In the genomic region with DNA sequence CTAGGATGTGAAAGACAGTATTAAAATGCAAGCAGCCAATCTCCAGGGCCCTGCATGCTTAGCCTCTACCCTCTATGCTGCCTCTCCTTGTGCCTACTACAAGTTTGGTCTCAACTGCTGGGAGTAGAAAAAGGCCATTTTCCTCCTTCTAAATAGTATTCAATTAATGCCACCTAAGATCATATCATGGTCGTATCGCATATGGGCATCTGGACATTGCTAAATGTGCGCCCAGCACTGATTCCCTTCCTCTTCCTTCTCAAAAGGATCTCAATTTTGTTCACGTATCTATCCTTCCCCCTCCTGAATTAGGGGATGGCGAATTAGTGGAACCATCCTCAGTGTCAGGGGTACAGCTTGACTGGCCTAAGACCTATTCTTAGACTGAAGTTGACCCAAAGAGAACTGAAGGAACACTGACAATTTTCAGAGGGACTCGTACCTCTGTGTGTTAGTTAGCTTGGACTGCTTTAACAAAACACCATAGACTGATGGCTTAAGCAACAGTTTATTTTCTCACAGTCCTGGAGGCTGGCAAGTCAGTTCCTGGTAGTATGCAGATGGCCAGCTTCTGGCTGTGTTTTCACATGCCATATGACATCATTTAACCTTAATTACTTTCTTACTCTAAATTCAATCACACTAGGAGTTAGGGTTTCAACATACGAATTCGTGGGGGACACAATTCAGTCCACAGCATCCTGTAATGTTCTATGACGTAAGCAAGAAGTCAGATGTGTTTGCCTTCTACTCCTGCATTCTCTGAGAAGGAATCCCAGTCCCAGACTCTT, we compare ENCODE assay signal across 25 cellular contexts. TPM values are rescaled to one million over a fixed set of nuclear protein-coding genes. Genes with fewer than 3 reads are reported as not detected.
A peak's percentile ranks its signal among the peaks of the same experiment; 100 is the strongest.
DNase-seq lines count a peak whose midpoint lies in the region; ATAC-seq and TF ChIP-seq lines count a peak whose summit lies in the region.
"Had no signal": no experiment of that assay in that cellular context is flagged by ENCODE, and none has a peak within 500 bp of the region (broad histone marks: within the 10 kb centered on the region; RNA-seq: fewer than 3 reads in every experiment).

No MANE protein-coding gene starts in this region.

- no peak overlapping the region for H3K27ac Mint-ChIP-seq in activated CD4-positive, alpha-beta memory T cell treated with anti-CD3 and anti-CD28 coated beads, Interleukin-2, amount 10 ng/mL, durations not matched to agents 7 days and 5 days
- H3K27ac Mint-ChIP-seq: activated naive CD8-positive, alpha-beta T cell treated with anti-CD3 and anti-CD28 coated beads for 36 hours; activated T-helper 1 cell treated with anti-CD3 and anti-CD28 coated beads, Interleukin-12 subunit alpha, Interleukin-12 subunit beta, Interleukin-2, Interleukin-4 antibody, amounts not matched to agents 30 ng/mL and 10 ng/mL and 1 ng/mL, durations not matched to agents 14 hours and 24 hours and 36 hours; B cell; GM23338; IgD-negative memory B cell had no signal

- no peaks in the 10 kb centered on the region for H3K27me3 Mint-ChIP-seq in activated CD4-positive, alpha-beta memory T cell treated with anti-CD3 and anti-CD28 coated beads, Interleukin-2, amount 10 ng/mL, durations not matched to agents 7 days and 5 days
- H3K27me3 Mint-ChIP-seq: activated naive CD8-positive, alpha-beta T cell treated with anti-CD3 and anti-CD28 coated beads for 36 hours; B cell; IgD-negative memory B cell had no signal

- peaks cover 19% of the 10 kb centered on the region for H3K4me1 Mint-ChIP-seq in activated CD4-positive, alpha-beta memory T cell treated with anti-CD3 and anti-CD28 coated beads, Interleukin-2, amount 10 ng/mL, durations not matched to agents 7 days and 5 days

- H3K9me3 Mint-ChIP-seq in activated CD4-positive, alpha-beta memory T cell treated with anti-CD3 and anti-CD28 coated beads, Interleukin-2, amount 10 ng/mL, durations not matched to agents 7 days and 5 days: no peaks in the 10 kb centered on the region
- H3K9me3 Mint-ChIP-seq: activated naive CD8-positive, alpha-beta T cell treated with anti-CD3 and anti-CD28 coated beads for 36 hours; activated T-helper 1 cell treated with anti-CD3 and anti-CD28 coated beads, Interleukin-12 subunit alpha, Interleukin-12 subunit beta, Interleukin-2, Interleukin-4 antibody, amounts not matched to agents 30 ng/mL and 10 ng/mL and 1 ng/mL, durations not matched to agents 14 hours and 24 hours and 36 hours; GM23338; IgD-negative memory B cell had no signal

- POLR2A ChIA-PET in activated CD4-positive, alpha-beta memory T cell treated with anti-CD3 and anti-CD28 coated beads, Interleukin-2, amount 10 ng/mL, durations not matched to agents 7 days and 5 days (lab: Charles Lee): interaction anchor here (1.3 kb wide), 1 partner anchor 10 kb away, joined by 3 read pairs; no protein-coding TSS in a partner anchor

- CTCF ChIA-PET in activated CD4-positive, alpha-beta memory T cell treated with anti-CD3 and anti-CD28 coated beads, Interleukin-2, amount 10 ng/mL, durations not matched to agents 7 days and 5 days (lab: Charles Lee): no interaction called here

- peaks cover 40% of the 10 kb centered on the region for H3K36me3 Mint-ChIP-seq in activated CD4-positive, alpha-beta memory T cell treated with anti-CD3 and anti-CD28 coated beads, Interleukin-2, amount 10 ng/mL, durations not matched to agents 7 days and 5 days (ENCODE audit: low read depth)

- no peak overlapping the region for H3K4me3 Mint-ChIP-seq in activated CD4-positive, alpha-beta memory T cell treated with anti-CD3 and anti-CD28 coated beads, Interleukin-2, amount 10 ng/mL, durations not matched to agents 7 days and 5 days
- H3K4me3 Mint-ChIP-seq: activated naive CD8-positive, alpha-beta T cell treated with anti-CD3 and anti-CD28 coated beads for 36 hours; activated T-helper 1 cell treated with anti-CD3 and anti-CD28 coated beads, Interleukin-12 subunit alpha, Interleukin-12 subunit beta, Interleukin-2, Interleukin-4 antibody, amounts not matched to agents 30 ng/mL and 10 ng/mL and 1 ng/mL, durations not matched to agents 14 hours and 24 hours and 36 hours; B cell; GM23338; IgD-negative memory B cell had no signal

- TF ChIP-seq CTCF in fibroblast of villous mesenchyme (IDR thresholded peaks at IDR 0.05; ENCODE audit: insufficient read depth, low read depth, low read length): no peak

- no peak overlapping the region for H3K4me3 ChIP-seq in fibroblast of villous mesenchyme (ENCODE audit: low read depth, low read length)
- H3K4me3 ChIP-seq: breast epithelium, GM23338, lower lobe of right lung, uterus had no signal

- ATAC-seq in SK-N-SH treated with all-trans-retinoic acid at 6 μM for 48 hours: no peak
- ATAC-seq in GM18517 (IDR thresholded peaks at IDR 0.05; ENCODE audit: unreplicated experiment): no peak
- ATAC-seq in HG03196 (IDR thresholded peaks at IDR 0.05; ENCODE audit: unreplicated experiment): no peak
- ATAC-seq: GM23338, lower lobe of right lung had no signal

- DNase-seq in AG08395 (ENCODE audit: low spot score): peak; percentile 7
- DNase-seq in GM04503 (ENCODE audit: low read depth): peak; percentile 65
- DNase-seq in fibroblast of villous mesenchyme (ENCODE audit: low read depth): peak; percentile 93
- no peak for DNase-seq in anterior cingulate cortex (lab: John Stamatoyannopoulos, UW)
- no peak for DNase-seq in activated CD4-positive, alpha-beta memory T cell treated with anti-CD3 and anti-CD28 coated beads, Interleukin-2, amount 10 ng/mL, durations not matched to agents 7 days and 5 days
- DNase-seq: activated CD8-positive, alpha-beta memory T cell treated with anti-CD3 and anti-CD28 coated beads for 24 hours; activated naive CD8-positive, alpha-beta T cell treated with anti-CD3 and anti-CD28 coated beads for 36 hours; dermis blood vessel endothelial cell; head of caudate nucleus; lower lobe of right lung; MM.1S; NCI-H524 treated with DMSO at 0.1 percent for 48 hours; SHP77; stimulated activated CD4-positive, alpha-beta T cell treated with anti-CD3 and anti-CD28 coated beads, Interleukin-4, amount 100 ng/mL, for 24 hours; substantia nigra; T-helper 2 cell; uterus had no signal

TF ChIP-seq in SK-N-SH treated with all-trans-retinoic acid at 6 μM for 48 hours, 23 proteins besides CTCF, POLR2A, EP300 and RAD21:
- TF ChIP-seq PPARA (CRISPR knock-in tag; IDR thresholded peaks at IDR 0.05; ENCODE audit: borderline replicate concordance) (no peak), TCF4 (CRISPR knock-in tag; IDR thresholded peaks at IDR 0.05; ENCODE audit: borderline replicate concordance) (peak; percentile 42; the same call in 1 of the 2 replicates)

RNA-seq across cellular contexts. Expression of a gene that starts 8.5 kb away (rescaled TPM):
- 37.4 and 41.9 TPM in 2 replicates for total RNA-seq in fibroblast of villous mesenchyme
- total RNA-seq in activated CD4-positive, alpha-beta memory T cell treated with anti-CD3 and anti-CD28 coated beads, Interleukin-2, amount 10 ng/mL, durations not matched to agents 7 days and 5 days: 100 to 1,000 TPM; 160 to 167 TPM

Comparison
In these comparisons a context has a peak if more than half of its experiments do, and no peak if none do; other contexts are left out.
1. DNase-seq: peak in AG08395 (single experiment), GM04503 (single experiment) and fibroblast of villous mesenchyme (single experiment); none in anterior cingulate cortex (0 of 58) and activated CD4-positive, alpha-beta memory T cell treated with anti-CD3 and anti-CD28 coated beads, Interleukin-2, amount 10 ng/mL, durations not matched to agents 7 days and 5 days (single experiment).